In the genomic region with DNA sequence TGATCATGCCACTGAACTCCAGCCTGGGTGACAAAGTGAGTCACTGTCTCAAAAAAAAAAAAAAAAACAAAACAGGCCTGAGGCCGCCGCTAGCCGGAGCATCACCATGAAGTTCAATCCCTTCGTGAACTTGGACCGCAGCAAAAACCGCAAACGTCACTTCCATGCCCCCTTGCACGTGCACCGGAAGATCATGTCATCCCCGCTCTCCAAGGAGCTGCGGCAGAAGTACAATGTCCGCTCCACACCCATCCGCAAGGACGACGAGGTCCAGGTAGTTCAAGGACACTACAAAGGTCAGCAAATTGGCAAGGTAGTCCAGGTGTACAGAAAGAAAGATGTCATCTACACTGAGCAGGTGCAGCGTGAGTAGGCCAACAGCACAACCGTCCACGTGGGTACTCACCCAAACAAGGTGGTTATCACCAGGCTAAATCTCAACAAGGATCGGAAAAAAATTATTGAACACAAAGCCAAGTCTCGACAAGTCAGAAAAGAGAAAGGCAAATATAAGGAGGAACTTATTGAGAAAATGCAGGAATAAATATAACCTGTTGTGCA, we compare ENCODE assay signal across 21 cellular contexts.
"Had no signal": no experiment of that assay in that cellular context is flagged by ENCODE, and none has a peak within 500 bp of the region (broad histone marks: within the 10 kb centered on the region; RNA-seq: fewer than 3 reads in every experiment).

No MANE protein-coding gene starts in this region.

- ATAC-seq: activated CD8-positive, alpha-beta memory T cell treated with anti-CD3 and anti-CD28 coated beads, Interleukin-2, amount 10 ng/mL, durations not matched to agents 7 days and 5 days; effector memory CD8-positive, alpha-beta T cell had no signal

- H3K4me3 ChIP-seq: breast epithelium, colonic mucosa, dorsolateral prefrontal cortex, esophagus muscularis mucosa, testis, upper lobe of left lung had no signal

- H3K36me3 ChIP-seq: breast epithelium, colonic mucosa, upper lobe of left lung had no signal

- H3K9me3 Mint-ChIP-seq: central memory CD8-positive, alpha-beta T cell; effector memory CD8-positive, alpha-beta T cell; T-cell had no signal

- H3K27me3 Mint-ChIP-seq: activated CD8-positive, alpha-beta memory T cell treated with anti-CD3 and anti-CD28 coated beads, Interleukin-2, amount 10 ng/mL, durations not matched to agents 7 days and 5 days; activated naive CD8-positive, alpha-beta T cell; central memory CD8-positive, alpha-beta T cell; effector memory CD8-positive, alpha-beta T cell; T-cell had no signal

- H3K4me1 ChIP-seq: breast epithelium, colonic mucosa, esophagus muscularis mucosa, testis, upper lobe of left lung had no signal

- H3K27me3 ChIP-seq: breast epithelium, colonic mucosa, dorsolateral prefrontal cortex, esophagus muscularis mucosa, testis, upper lobe of left lung had no signal

- H3K27ac ChIP-seq: breast epithelium, colonic mucosa, dorsolateral prefrontal cortex, esophagus muscularis mucosa, testis, upper lobe of left lung had no signal

- DNase-seq: activated CD4-positive, alpha-beta T cell treated with anti-CD3 and anti-CD28 coated beads, Interleukin-2, amount 50 U/mL, for 48 hours; activated CD8-positive, alpha-beta memory T cell treated with anti-CD3 and anti-CD28 coated beads, Interleukin-2, amount 10 ng/mL, durations not matched to agents 7 days and 5 days; activated gamma-delta T cell treated with Interleukin-2 at 50 U/mL for 16 hours; activated T-cell treated with anti-CD3 and anti-CD28 coated beads for 4 hours; amniotic stem cell; colonic mucosa; dorsolateral prefrontal cortex; effector memory CD8-positive, alpha-beta T cell; hippocampal formation; kidney glomerular epithelial cell; stimulated activated CD4-positive, alpha-beta T cell treated with anti-CD3 and anti-CD28 coated beads, Interleukin-2, amount 100 ng/mL, for 48 hours; stimulated activated naive CD4-positive, alpha-beta T cell; T-cell; T-helper 9 cell; testis had no signal

- H3K9me3 ChIP-seq: breast epithelium, colonic mucosa, esophagus muscularis mucosa, testis, upper lobe of left lung had no signal

- H3K4me3 Mint-ChIP-seq: activated CD8-positive, alpha-beta memory T cell treated with anti-CD3 and anti-CD28 coated beads, Interleukin-2, amount 10 ng/mL, durations not matched to agents 7 days and 5 days; activated naive CD8-positive, alpha-beta T cell; central memory CD8-positive, alpha-beta T cell had no signal

- FAIRE-seq: frontal cortex had no signal
